Comparison of ENCODE assay signal across 25 cellular contexts in genomic region chr15:66148187-66148586, GRCh38.
"Had no signal": no experiment of that assay in that cellular context is flagged by ENCODE, and none has a peak within 500 bp of the region (broad histone marks: within the 10 kb centered on the region; RNA-seq: fewer than 3 reads in every experiment).

No MANE protein-coding gene starts in this region.

- H3K36me3 ChIP-seq: left lung, right atrium auricular region, right lobe of liver, thyroid gland, transverse colon, upper lobe of right lung had no signal

- H3K27me3 ChIP-seq: right atrium auricular region, right lobe of liver, thyroid gland, transverse colon, upper lobe of right lung had no signal

- H3K27ac ChIP-seq: left lung, parathyroid adenoma, right atrium auricular region, right lobe of liver, thyroid gland, transverse colon, upper lobe of right lung had no signal

- H3K4me2 ChIP-seq: smooth muscle cell had no signal

- H3K79me2 ChIP-seq: parathyroid adenoma had no signal

- H3K36me3 Mint-ChIP-seq: immature natural killer cell; naive thymus-derived CD4-positive, alpha-beta T cell; natural killer cell treated with Interleukin-12 subunit alpha and Interleukin-12 subunit beta and Interleukin-15 and Interleukin-18, amount 100 ng/mL, for 72 hours; stimulated activated memory B cell treated with anti-CD40 and anti-IgM and Interleukin-4, amounts not matched to agents 10 μg/mL and 1 μg/mL and 100 μg/mL, for 72 hours had no signal

- H3K4me3 ChIP-seq: left lung, lung, mucosa of descending colon, right atrium auricular region, right lobe of liver, smooth muscle cell, thyroid gland, transverse colon, upper lobe of right lung had no signal

- ATAC-seq: left colon; left lung; mucosa of descending colon; naive thymus-derived CD4-positive, alpha-beta T cell; natural killer cell treated with Interleukin-12 subunit alpha and Interleukin-12 subunit beta and Interleukin-15 and Interleukin-18, amount 100 ng/mL, for 72 hours; right lobe of liver; stimulated activated memory B cell treated with anti-CD40 and anti-IgM and Interleukin-4, amounts not matched to agents 10 μg/mL and 1 μg/mL and 100 μg/mL, for 72 hours; stimulated activated naive CD8-positive, alpha-beta T cell treated with anti-CD3 and anti-CD28 coated beads, Interleukin-15, amount 100 ng/mL, for 72 hours; upper lobe of right lung had no signal

- H3K4me3 Mint-ChIP-seq: immature natural killer cell; naive thymus-derived CD4-positive, alpha-beta T cell; natural killer cell treated with Interleukin-12 subunit alpha and Interleukin-12 subunit beta and Interleukin-15 and Interleukin-18, amount 100 ng/mL, for 72 hours; stimulated activated memory B cell treated with anti-CD40 and anti-IgM and Interleukin-4, amounts not matched to agents 10 μg/mL and 1 μg/mL and 100 μg/mL, for 72 hours; stimulated activated naive CD8-positive, alpha-beta T cell treated with anti-CD3 and anti-CD28 coated beads, Interleukin-15, amount 100 ng/mL, for 72 hours had no signal

- DNase-seq: hypothalamus; immature natural killer cell; kidney; left colon; left lung; midbrain; mucosa of descending colon; naive thymus-derived CD4-positive, alpha-beta T cell; right lobe of liver; stimulated activated CD4-positive, alpha-beta T cell treated with anti-CD3 and anti-CD28 coated beads, Interleukin-1b, Interleukin-23, amount 100 ng/mL, for 48 hours; stimulated activated CD4-positive, alpha-beta T cell treated with anti-CD3 and anti-CD28 coated beads, Interleukin-2, amount 100 ng/mL, for 48 hours; stimulated activated CD4-positive, alpha-beta T cell treated with anti-CD3 and anti-CD28 coated beads, Interleukin-4, amount 100 ng/mL, for 4 hours; stimulated activated CD8-positive, alpha-beta memory T cell treated with anti-CD3 and anti-CD28 coated beads, Interleukin-4, amount 100 ng/mL, for 48 hours; stimulated activated naive CD4-positive, alpha-beta T cell treated with Interleukin-2 at 50 U/mL for 16 hours; stimulated activated naive CD8-positive, alpha-beta T cell treated with anti-CD3 and anti-CD28 coated beads, Interleukin-15, amount 100 ng/mL, for 72 hours; substantia nigra; thyroid gland; transverse colon; upper lobe of right lung had no signal

- H3K9me3 Mint-ChIP-seq: immature natural killer cell; naive thymus-derived CD4-positive, alpha-beta T cell; natural killer cell treated with Interleukin-12 subunit alpha and Interleukin-12 subunit beta and Interleukin-15 and Interleukin-18, amount 100 ng/mL, for 72 hours; stimulated activated memory B cell treated with anti-CD40 and anti-IgM and Interleukin-4, amounts not matched to agents 10 μg/mL and 1 μg/mL and 100 μg/mL, for 72 hours; stimulated activated naive CD8-positive, alpha-beta T cell treated with anti-CD3 and anti-CD28 coated beads, Interleukin-15, amount 100 ng/mL, for 72 hours had no signal

- H3K4me1 Mint-ChIP-seq: immature natural killer cell; stimulated activated naive CD8-positive, alpha-beta T cell treated with anti-CD3 and anti-CD28 coated beads, Interleukin-15, amount 100 ng/mL, for 72 hours had no signal

- H3K27ac Mint-ChIP-seq: immature natural killer cell; naive thymus-derived CD4-positive, alpha-beta T cell; natural killer cell treated with Interleukin-12 subunit alpha and Interleukin-12 subunit beta and Interleukin-15 and Interleukin-18, amount 100 ng/mL, for 72 hours; stimulated activated memory B cell treated with anti-CD40 and anti-IgM and Interleukin-4, amounts not matched to agents 10 μg/mL and 1 μg/mL and 100 μg/mL, for 72 hours; stimulated activated naive CD8-positive, alpha-beta T cell treated with anti-CD3 and anti-CD28 coated beads, Interleukin-15, amount 100 ng/mL, for 72 hours had no signal

- H3K4me1 ChIP-seq: left lung, parathyroid adenoma, right atrium auricular region, right lobe of liver, thyroid gland, transverse colon, upper lobe of right lung had no signal

- H3K9me3 ChIP-seq: left lung, mucosa of descending colon, right atrium auricular region, right lobe of liver, thyroid gland, transverse colon, upper lobe of right lung had no signal

- H2AFZ ChIP-seq: parathyroid adenoma had no signal
